13 cellular contexts compared by ENCODE assay signal in genomic region chr2:196143641-196144236, GRCh38. TPM values are rescaled to one million over a fixed set of nuclear protein-coding genes. Genes with fewer than 3 reads are reported as not detected.
A peak's percentile ranks its signal among the peaks of the same experiment; 100 is the strongest.
DNase-seq lines count a peak whose midpoint lies in the region; ATAC-seq lines count a peak whose summit lies in the region.
"Had no signal": no experiment of that assay in that cellular context is flagged by ENCODE, and none has a peak within 500 bp of the region (broad histone marks: within the 10 kb centered on the region; RNA-seq: fewer than 3 reads in every experiment).

No MANE protein-coding gene starts in this region.

- ATAC-seq in T-helper 17 cell (no peak), GM21576 (IDR thresholded peaks at IDR 0.05; ENCODE audit: unreplicated experiment) (no peak)
- no peak for ATAC-seq in stimulated activated memory B cell treated with anti-CD40 and anti-IgM and Interleukin-4, amounts not matched to agents 10 μg/mL and 1 μg/mL and 100 μg/mL, for 72 hours
- ATAC-seq: left lung had no signal

- no peaks in the 10 kb centered on the region for H3K9me3 ChIP-seq in T-helper 17 cell (ENCODE audit: control insufficient read depth, low read length, poor library complexity, severe bottlenecking)
- H3K9me3 ChIP-seq: left lung, SJCRH30 had no signal

- H3K27me3 Mint-ChIP-seq in activated T-cell treated with anti-CD3 and anti-CD28 coated beads, Interleukin-2, amount 50 U/mL, for 24 hours: no peaks in the 10 kb centered on the region
- H3K27me3 Mint-ChIP-seq in T-helper 17 cell: no peaks in the 10 kb centered on the region
- no peaks in the 10 kb centered on the region for H3K27me3 Mint-ChIP-seq in stimulated activated memory B cell treated with anti-CD40 and anti-IgM and Interleukin-4, amounts not matched to agents 10 μg/mL and 1 μg/mL and 100 μg/mL, for 72 hours

- H3K4me1 Mint-ChIP-seq in activated T-cell treated with anti-CD3 and anti-CD28 coated beads, Interleukin-2, amount 50 U/mL, for 24 hours (ENCODE audit: low read depth): peaks cover 84% of the 10 kb centered on the region
- peaks cover 40% of the 10 kb centered on the region for H3K4me1 Mint-ChIP-seq in T-helper 17 cell
- H3K4me1 Mint-ChIP-seq in stimulated activated memory B cell treated with anti-CD40 and anti-IgM and Interleukin-4, amounts not matched to agents 10 μg/mL and 1 μg/mL and 100 μg/mL, for 72 hours: peaks cover 35% of the 10 kb centered on the region

- peak; percentile 46 for DNase-seq in activated T-cell treated with anti-CD3 and anti-CD28 coated beads, Interleukin-2, amount 50 U/mL, for 24 hours
- DNase-seq in activated T-cell treated with anti-CD3 and anti-CD28 coated beads, Interleukin-2, amount 50 U/mL, for 48 hours: no peak
- DNase-seq in T-helper 17 cell (no peak), epithelial cell of prostate (ENCODE audit: low read depth, low spot score) (no peak), NCI-H1436 treated with DMSO at 0.1 percent for 48 hours (lab: John Stamatoyannopoulos, UW) (no peak), Ammon's horn (ENCODE audit: low spot score) (no peak)
- DNase-seq: activated CD4-positive, CD25-positive, alpha-beta regulatory T cell treated with anti-CD3 and anti-CD28 coated beads, Interleukin-2, amount 50 U/mL, for 72 hours; amygdala; left lung; NCI-H69; SJCRH30 had no signal

- no peaks in the 10 kb centered on the region for H3K9me3 Mint-ChIP-seq in activated T-cell treated with anti-CD3 and anti-CD28 coated beads, Interleukin-2, amount 50 U/mL, for 24 hours
- no peaks in the 10 kb centered on the region for H3K9me3 Mint-ChIP-seq in stimulated activated memory B cell treated with anti-CD40 and anti-IgM and Interleukin-4, amounts not matched to agents 10 μg/mL and 1 μg/mL and 100 μg/mL, for 72 hours

- H3K36me3 Mint-ChIP-seq in activated T-cell treated with anti-CD3 and anti-CD28 coated beads, Interleukin-2, amount 50 U/mL, for 24 hours (ENCODE audit: low read depth): peaks cover 94% of the 10 kb centered on the region
- peaks cover 9% of the 10 kb centered on the region for H3K36me3 Mint-ChIP-seq in T-helper 17 cell (ENCODE audit: low read depth)
- peaks cover 60% of the 10 kb centered on the region for H3K36me3 Mint-ChIP-seq in stimulated activated memory B cell treated with anti-CD40 and anti-IgM and Interleukin-4, amounts not matched to agents 10 μg/mL and 1 μg/mL and 100 μg/mL, for 72 hours

- H3K27ac ChIP-seq in epithelial cell of prostate: peak overlapping the region; percentile 63
- H3K27ac ChIP-seq: left lung, SJCRH30 had no signal

- peak overlapping the region; percentile 98 for H3K27ac Mint-ChIP-seq in activated T-cell treated with anti-CD3 and anti-CD28 coated beads, Interleukin-2, amount 50 U/mL, for 24 hours
- peak overlapping the region; percentile 84 for H3K27ac Mint-ChIP-seq in T-helper 17 cell
- peak overlapping the region; percentile 54 for H3K27ac Mint-ChIP-seq in stimulated activated memory B cell treated with anti-CD40 and anti-IgM and Interleukin-4, amounts not matched to agents 10 μg/mL and 1 μg/mL and 100 μg/mL, for 72 hours

- peak overlapping the region; percentile 45 for H3K4me3 Mint-ChIP-seq in activated T-cell treated with anti-CD3 and anti-CD28 coated beads, Interleukin-2, amount 50 U/mL, for 24 hours
- peak overlapping the region; percentile 66 for H3K4me3 Mint-ChIP-seq in T-helper 17 cell
- no peak overlapping the region for H3K4me3 Mint-ChIP-seq in stimulated activated memory B cell treated with anti-CD40 and anti-IgM and Interleukin-4, amounts not matched to agents 10 μg/mL and 1 μg/mL and 100 μg/mL, for 72 hours

RNA-seq across cellular contexts. Expression of gene STK17B, which starts 27.6 kb away (rescaled TPM):
- 100 to 1,000 TPM; 417 to 460 TPM for total RNA-seq in T-helper 17 cell
